Comparison of ENCODE assay signal across 16 cellular contexts in genomic region chr20:1155342-1155741, GRCh38. TPM values are rescaled to one million over a fixed set of nuclear protein-coding genes. Genes with fewer than 3 reads are reported as not detected.
DNase-seq lines count a peak whose midpoint lies in the region; ATAC-seq and TF ChIP-seq lines count a peak whose summit lies in the region.
"Had no signal": no experiment of that assay in that cellular context is flagged by ENCODE, and none has a peak within 500 bp of the region (broad histone marks: within the 10 kb centered on the region; RNA-seq: fewer than 3 reads in every experiment).

No MANE protein-coding gene starts in this region.

- no peak overlapping the region for H3K27ac Mint-ChIP-seq in activated CD4-positive, alpha-beta T cell treated with anti-CD3 and anti-CD28 coated beads, Interleukin-2, amount 10 ng/mL, durations not matched to agents 24 days and 14 days
- peak overlapping the region; percentile 10 for H3K27ac Mint-ChIP-seq in activated T-cell treated with anti-CD3 and anti-CD28 coated beads, Interleukin-2, amount 50 U/mL, for 72 hours
- peak overlapping the region; percentile 28 for H3K27ac Mint-ChIP-seq in endothelial cell (ENCODE audit: unreplicated experiment)
- H3K27ac Mint-ChIP-seq: B cell; CD4-positive, alpha-beta T cell; CD8-positive, alpha-beta T cell had no signal

- peak; percentile 29 for DNase-seq in activated CD4-positive, alpha-beta T cell treated with anti-CD3 and anti-CD28 coated beads, Interleukin-2, amount 10 ng/mL, durations not matched to agents 24 days and 14 days
- no peak for DNase-seq in activated CD4-positive, alpha-beta T cell treated with anti-CD3 and anti-CD28 coated beads for 1 hour
- DNase-seq in activated T-cell treated with anti-CD3 and anti-CD28 coated beads, Interleukin-2, amount 50 U/mL, for 72 hours, result no peak
- no peak for DNase-seq in activated T-cell treated with anti-CD3 and anti-CD28 coated beads, Interleukin-2, amount 50 U/mL, for 1 hour
- DNase-seq in endothelial cell (ENCODE audit: low spot score) (no peak), NCI-H2171 treated with DMSO at 0.1 percent for 48 hours (lab: John Stamatoyannopoulos, UW) (no peak)
- DNase-seq: AML-193; Caco-2; Calu3; CD4-positive, alpha-beta T cell; CD8-positive, alpha-beta T cell; DMS79 treated with DMSO at 0.1 percent for 48 hours; GF-D8 had no signal

- intact Hi-C loops in activated CD4-positive, alpha-beta T cell treated with anti-CD3 and anti-CD28 coated beads, Interleukin-2, amount 10 ng/mL, durations not matched to agents 24 days and 14 days (cut with micrococcal nuclease), result no loop called here

- H3K36me3 Mint-ChIP-seq in activated CD4-positive, alpha-beta T cell treated with anti-CD3 and anti-CD28 coated beads, Interleukin-2, amount 10 ng/mL, durations not matched to agents 24 days and 14 days (ENCODE audit: low read depth), result peaks cover 50% of the 10 kb centered on the region
- peaks cover 14 to 32% of the 10 kb centered on the region in 2 donors for H3K36me3 Mint-ChIP-seq in activated T-cell treated with anti-CD3 and anti-CD28 coated beads, Interleukin-2, amount 50 U/mL, for 72 hours (ENCODE audit: insufficient read depth in 2 of 2)
- H3K36me3 Mint-ChIP-seq in endothelial cell (ENCODE audit: low read depth, unreplicated experiment), result peaks cover 34% of the 10 kb centered on the region

- peaks cover 8% of the 10 kb centered on the region for H3K4me1 Mint-ChIP-seq in activated CD4-positive, alpha-beta T cell treated with anti-CD3 and anti-CD28 coated beads, Interleukin-2, amount 10 ng/mL, durations not matched to agents 24 days and 14 days
- H3K4me1 Mint-ChIP-seq in activated T-cell treated with anti-CD3 and anti-CD28 coated beads, Interleukin-2, amount 50 U/mL, for 72 hours (ENCODE audit: low read depth), result peaks cover 8% of the 10 kb centered on the region
- H3K4me1 Mint-ChIP-seq in endothelial cell (ENCODE audit: unreplicated experiment), result peaks cover 34% of the 10 kb centered on the region

- no peak for ATAC-seq in activated T-cell treated with anti-CD3 and anti-CD28 coated beads, Interleukin-2, amount 50 U/mL, for 72 hours (replicated peaks in 1 of 2)
- ATAC-seq: A549; CD8-positive, alpha-beta T cell had no signal

- no peaks in the 10 kb centered on the region for H3K27me3 Mint-ChIP-seq in activated CD4-positive, alpha-beta T cell treated with anti-CD3 and anti-CD28 coated beads, Interleukin-2, amount 10 ng/mL, durations not matched to agents 24 days and 14 days
- no peaks in the 10 kb centered on the region for H3K27me3 Mint-ChIP-seq in activated T-cell treated with anti-CD3 and anti-CD28 coated beads, Interleukin-2, amount 50 U/mL, for 72 hours (ENCODE audit: low read depth)
- peaks cover 3% of the 10 kb centered on the region for H3K27me3 Mint-ChIP-seq in endothelial cell (ENCODE audit: unreplicated experiment)
- H3K27me3 Mint-ChIP-seq: B cell; CD4-positive, alpha-beta T cell had no signal

- no peak for TF ChIP-seq CTCF in endothelial cell (IDR thresholded peaks at IDR 0.05; ENCODE audit: unreplicated experiment)

- H3K9me3 Mint-ChIP-seq in activated CD4-positive, alpha-beta T cell treated with anti-CD3 and anti-CD28 coated beads, Interleukin-2, amount 10 ng/mL, durations not matched to agents 24 days and 14 days, result no peaks in the 10 kb centered on the region
- H3K9me3 Mint-ChIP-seq in activated T-cell treated with anti-CD3 and anti-CD28 coated beads, Interleukin-2, amount 50 U/mL, for 72 hours, result no peaks in the 10 kb centered on the region
- H3K9me3 Mint-ChIP-seq in endothelial cell (ENCODE audit: unreplicated experiment), result no peaks in the 10 kb centered on the region

- H3K4me3 Mint-ChIP-seq in activated CD4-positive, alpha-beta T cell treated with anti-CD3 and anti-CD28 coated beads, Interleukin-2, amount 10 ng/mL, durations not matched to agents 24 days and 14 days, result no peak overlapping the region
- H3K4me3 Mint-ChIP-seq in activated T-cell treated with anti-CD3 and anti-CD28 coated beads, Interleukin-2, amount 50 U/mL, for 72 hours, result no peak overlapping the region
- peak overlapping the region; percentile 14 for H3K4me3 Mint-ChIP-seq in endothelial cell (ENCODE audit: unreplicated experiment)
- H3K4me3 Mint-ChIP-seq: B cell; CD4-positive, alpha-beta T cell; CD8-positive, alpha-beta T cell had no signal

RNA-seq across cellular contexts. Expression of gene TMEM74B, which starts 29.4 kb away (rescaled TPM):
- 1.6 and 1.9 TPM in 2 replicates for total RNA-seq in activated CD4-positive, alpha-beta T cell treated with anti-CD3 and anti-CD28 coated beads, Interleukin-2, amount 10 ng/mL, durations not matched to agents 24 days and 14 days
- 1 to 10 TPM in 1 of 2 donors, under 1 TPM in 1; 0.60 to 1.5 TPM for total RNA-seq in activated T-cell treated with anti-CD3 and anti-CD28 coated beads, Interleukin-2, amount 50 U/mL, for 72 hours
- total RNA-seq in endothelial cell (ENCODE audit: unreplicated experiment), result 35.4 TPM
- total RNA-seq: CD8-positive, alpha-beta T cell had no signal

RNA-seq across cellular contexts. Expression of gene PSMF1, which starts 36.9 kb away (rescaled TPM):
- total RNA-seq in activated CD4-positive, alpha-beta T cell treated with anti-CD3 and anti-CD28 coated beads, Interleukin-2, amount 10 ng/mL, durations not matched to agents 24 days and 14 days, result 168 and 172 TPM in 2 replicates
- 100 to 1,000 TPM; 168 to 185 TPM for total RNA-seq in activated T-cell treated with anti-CD3 and anti-CD28 coated beads, Interleukin-2, amount 50 U/mL, for 72 hours
- total RNA-seq in endothelial cell (ENCODE audit: unreplicated experiment), result 91.7 TPM

RNA-seq across cellular contexts. Expression of gene C20orf202, which starts 47.9 kb away (rescaled TPM):
- 0.12 TPM in 1 of 2 replicates, not detected in the other for total RNA-seq in activated CD4-positive, alpha-beta T cell treated with anti-CD3 and anti-CD28 coated beads, Interleukin-2, amount 10 ng/mL, durations not matched to agents 24 days and 14 days
- under 1 TPM in 1 of 2 donors, not detected in 1; 0.19 TPM for total RNA-seq in activated T-cell treated with anti-CD3 and anti-CD28 coated beads, Interleukin-2, amount 50 U/mL, for 72 hours
- total RNA-seq in endothelial cell (ENCODE audit: unreplicated experiment), result 0.92 TPM
- total RNA-seq: A172; B cell; Caco-2; Calu3; CD4-positive, alpha-beta T cell; CD8-positive, alpha-beta T cell had no signal

Comparison
In these comparisons a context has a peak if more than half of its experiments do, and no peak if none do; other contexts are left out.
1. RNA of gene TMEM74B, which starts 29.4 kb away (total RNA-seq): 35.4 TPM in endothelial cell (single experiment); 1.6 to 1.9 TPM in activated CD4-positive, alpha-beta T cell treated with anti-CD3 and anti-CD28 coated beads, Interleukin-2, amount 10 ng/mL, durations not matched to agents 24 days and 14 days and 0.60 to 1.5 TPM in activated T-cell treated with anti-CD3 and anti-CD28 coated beads, Interleukin-2, amount 50 U/mL, for 72 hours; every median in the first group is over 10 times any median in the second.